ENCODE assay signal across 11 cellular contexts in the genomic region with DNA sequence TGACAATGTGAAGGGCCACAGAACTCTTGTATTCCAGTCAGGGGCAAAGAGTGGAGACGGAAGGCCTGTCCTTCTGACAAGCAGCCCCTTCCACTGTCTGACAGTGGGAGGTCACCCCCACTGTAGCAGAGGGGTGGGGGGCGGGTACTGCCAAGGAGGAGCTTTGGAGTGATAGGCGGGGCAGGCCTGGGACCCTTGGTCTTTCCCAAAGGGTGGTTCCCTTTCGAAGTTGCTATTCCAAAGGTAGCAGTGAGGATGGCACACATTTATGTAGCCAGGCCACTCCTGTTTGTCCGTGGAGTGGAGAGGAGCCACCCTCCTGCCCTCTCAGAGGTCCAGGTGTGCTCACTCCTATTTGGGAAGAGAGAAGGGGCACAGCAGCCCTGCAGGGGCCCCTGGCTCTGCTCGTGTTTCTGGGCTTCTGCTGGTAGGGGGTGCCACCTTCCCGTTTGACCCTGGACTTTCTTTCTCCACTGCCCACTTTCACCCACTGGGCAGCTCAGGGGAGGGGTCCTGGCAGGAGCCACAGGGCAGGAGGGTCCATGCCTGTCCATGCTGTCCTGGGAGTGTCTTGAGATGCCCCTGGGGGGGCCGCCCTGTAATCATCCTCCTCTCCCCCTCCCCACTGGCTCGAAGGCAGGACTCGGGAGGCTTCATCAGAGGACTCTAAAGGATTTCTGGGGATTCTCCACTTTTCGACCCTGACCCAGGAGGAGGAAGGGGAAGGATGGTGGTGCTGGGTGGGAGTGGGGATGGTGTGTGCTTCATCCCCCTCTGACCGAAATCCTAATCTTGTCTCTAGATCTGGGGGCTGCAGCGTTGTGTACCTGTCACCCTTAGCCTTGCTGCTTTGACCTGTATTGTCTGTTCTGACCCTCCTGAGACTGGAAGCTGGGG. TPM values are rescaled to one million over a fixed set of nuclear protein-coding genes. Genes with fewer than 3 reads are reported as not detected.
A peak's percentile ranks its signal among the peaks of the same experiment; 100 is the strongest.
DNase-seq lines count a peak whose midpoint lies in the region; ATAC-seq and TF ChIP-seq lines count a peak whose summit lies in the region.
"Had no signal": no experiment of that assay in that cellular context is flagged by ENCODE, and none has a peak within 500 bp of the region (broad histone marks: within the 10 kb centered on the region; RNA-seq: fewer than 3 reads in every experiment).

No MANE protein-coding gene starts in this region.

- H3K4me3 Mint-ChIP-seq in HFFc6 (peak overlapping the region; percentile 93), chondrocyte (ENCODE audit: unreplicated experiment) (peak overlapping the region; percentile 93), memory B cell (no peak overlapping the region)
- H3K4me3 Mint-ChIP-seq: activated naive CD8-positive, alpha-beta T cell treated with anti-CD3 and anti-CD28 coated beads, Interleukin-2, amount 10 ng/mL, durations not matched to agents 7 days and 5 days had no signal

- peaks cover 67% of the 10 kb centered on the region for H3K4me1 ChIP-seq in stomach smooth muscle (ENCODE audit: control insufficient read depth, insufficient read depth, low read length)

- ATAC-seq in memory B cell (ENCODE audit: low read depth), result no peak
- no peak for ATAC-seq in GM19328 (IDR thresholded peaks at IDR 0.05; ENCODE audit: unreplicated experiment)

- peak overlapping the region; percentile 100 for H3K27ac ChIP-seq in stomach smooth muscle (ENCODE audit: low read length)

- H3K9me3 Mint-ChIP-seq in HFFc6 (no peaks in the 10 kb centered on the region), chondrocyte (ENCODE audit: low read depth) (no peaks in the 10 kb centered on the region), memory B cell (no peaks in the 10 kb centered on the region)
- H3K9me3 Mint-ChIP-seq: activated naive CD8-positive, alpha-beta T cell treated with anti-CD3 and anti-CD28 coated beads, Interleukin-2, amount 10 ng/mL, durations not matched to agents 7 days and 5 days had no signal

- peak overlapping the region; percentile 96 to 98 for H3K4me3 ChIP-seq in stomach smooth muscle (ENCODE audit: low read length in 2 of 2)

- peaks cover 5% of the 10 kb centered on the region for H3K27me3 Mint-ChIP-seq in HFFc6 (ENCODE audit: insufficient read depth)
- H3K27me3 Mint-ChIP-seq in chondrocyte (ENCODE audit: low read depth), result no peaks in the 10 kb centered on the region
- H3K27me3 Mint-ChIP-seq in memory B cell, result no peaks in the 10 kb centered on the region
- H3K27me3 Mint-ChIP-seq: activated naive CD8-positive, alpha-beta T cell treated with anti-CD3 and anti-CD28 coated beads, Interleukin-2, amount 10 ng/mL, durations not matched to agents 7 days and 5 days had no signal

- no peaks in the 10 kb centered on the region for H3K27me3 ChIP-seq in stomach smooth muscle (ENCODE audit: control insufficient read depth in 1 of 2, insufficient read depth in 2 of 2, low read length in 2 of 2)

- peaks cover 47 to 50% of the 10 kb centered on the region in 2 donors for H3K36me3 ChIP-seq in stomach smooth muscle (ENCODE audit: control insufficient read depth in 2 of 2, insufficient read depth in 2 of 2, low read length in 2 of 2)

- H3K36me3 Mint-ChIP-seq in HFFc6 (ENCODE audit: low read depth) (peaks cover 45% of the 10 kb centered on the region), chondrocyte (ENCODE audit: low read depth) (peaks cover 46% of the 10 kb centered on the region), memory B cell (peaks cover 27% of the 10 kb centered on the region)

- H3K9ac ChIP-seq in stomach smooth muscle (ENCODE audit: low read length in 2 of 2), result peak overlapping the region; percentile 100

- TF ChIP-seq CTCF in HFFc6 (IDR thresholded peaks at IDR 0.05) (no peak), chondrocyte (IDR thresholded peaks at IDR 0.05) (no peak)

- DNase-seq in HFFc6 (no peak), chondrocyte (ENCODE audit: low spot score) (no peak), memory B cell (ENCODE audit: low spot score in 2 of 2) (no peak), globus pallidus (ENCODE audit: low spot score) (no peak), iPS-NIHi11 (ENCODE audit: low spot score) (no peak), putamen (ENCODE audit: low spot score) (no peak)
- DNase-seq: activated naive CD8-positive, alpha-beta T cell treated with anti-CD3 and anti-CD28 coated beads, Interleukin-2, amount 10 ng/mL, durations not matched to agents 7 days and 5 days; left cardiac atrium; NCI-H446 had no signal

- peak overlapping the region; percentile 95 for H3K27ac Mint-ChIP-seq in HFFc6
- H3K27ac Mint-ChIP-seq in chondrocyte (ENCODE audit: unreplicated experiment), result peak overlapping the region; percentile 95
- peak overlapping the region; percentile 36 for H3K27ac Mint-ChIP-seq in memory B cell
- H3K27ac Mint-ChIP-seq: activated naive CD8-positive, alpha-beta T cell treated with anti-CD3 and anti-CD28 coated beads, Interleukin-2, amount 10 ng/mL, durations not matched to agents 7 days and 5 days had no signal

- H3K9me3 ChIP-seq in stomach smooth muscle (ENCODE audit: control insufficient read depth in 2 of 2, low read length in 2 of 2), result no peaks in the 10 kb centered on the region

- H3K4me1 Mint-ChIP-seq in HFFc6 (ENCODE audit: low read depth) (peaks cover 70% of the 10 kb centered on the region), chondrocyte (ENCODE audit: low read depth) (peaks cover 69% of the 10 kb centered on the region), memory B cell (peaks cover 16% of the 10 kb centered on the region)

RNA-seq across cellular contexts. Expression of a gene that starts 1.0 kb away (rescaled TPM):
- total RNA-seq in HFFc6 (2021; fragmentation: NEBNext Ultra II Directional; extraction: Animal tissue kit (Norgen Biotek cat#: 25700)), result 1,000 to 10,000 TPM; 1,668 to 2,517 (median 1,780) TPM
- total RNA-seq in chondrocyte, result 854 to 4,666 TPM (median 4,556 TPM) in 3 replicates

RNA-seq across cellular contexts. Expression of a gene that starts 21.6 kb away (rescaled TPM):
- 10 to 100 TPM; 33.9 to 53.9 (median 37.7) TPM for total RNA-seq in HFFc6 (2021; fragmentation: NEBNext Ultra II Directional; extraction: Animal tissue kit (Norgen Biotek cat#: 25700))
- 32.4 to 42.5 TPM (median 38.8 TPM) in 3 replicates for total RNA-seq in chondrocyte

RNA-seq across cellular contexts. Expression of a gene that starts 31.7 kb away (rescaled TPM):
- 10 to 100 TPM; 64.1 to 73.6 (median 68.0) TPM for total RNA-seq in HFFc6 (2021; fragmentation: NEBNext Ultra II Directional; extraction: Animal tissue kit (Norgen Biotek cat#: 25700))
- total RNA-seq in chondrocyte, result 42.8 to 71.0 TPM (median 43.0 TPM) in 3 replicates

RNA-seq across cellular contexts. Expression of a gene that starts 32.3 kb away (rescaled TPM):
- total RNA-seq in HFFc6 (2021; fragmentation: NEBNext Ultra II Directional; extraction: Animal tissue kit (Norgen Biotek cat#: 25700)), result 10 to 100 TPM; 17.7 to 25.6 (median 22.1) TPM
- total RNA-seq in chondrocyte, result 21.8 to 26.1 TPM (median 24.7 TPM) in 3 replicates

RNA-seq across cellular contexts. Expression of a gene that starts 56.1 kb away (rescaled TPM):
- total RNA-seq in HFFc6 (2021; fragmentation: NEBNext Ultra II Directional; extraction: Animal tissue kit (Norgen Biotek cat#: 25700)), result 100 to 1,000 TPM; 113 to 130 (median 122) TPM
- total RNA-seq in chondrocyte, result 85.4 to 98.0 TPM (median 90.5 TPM) in 3 replicates

Comparison
In these comparisons a context has a peak if more than half of its experiments do, and no peak if none do; other contexts are left out.
1. H3K27ac Mint-ChIP-seq: peak in every context shown above with its lines; median percentile 95 in HFFc6; 95 in chondrocyte; 36 in memory B cell.